Comparison of ENCODE assay signal across 8 cellular contexts in genomic region chr1:222643937-222644648, GRCh38. TPM values are rescaled to one million over a fixed set of nuclear protein-coding genes. Genes with fewer than 3 reads are reported as not detected.
DNase-seq lines count a peak whose midpoint lies in the region; ATAC-seq and TF ChIP-seq lines count a peak whose summit lies in the region.

No MANE protein-coding gene starts in this region.

- intact Hi-C loops in left colon (cut with DNase I, micrococcal nuclease) = loop anchor here in 1 of 2 donors (5.0 kb wide), 1 partner anchor 68 kb away; the partner anchor contains the start of genes AIDA and BROX

- DNase-seq in NCI-H69 (lab: John Stamatoyannopoulos, UW) (peak; percentile 100), cortex of kidney (lab: John Stamatoyannopoulos, UW) (peak; percentile 51), left colon (peak; percentile 98)
- peak; percentile 96 for DNase-seq in activated CD4-positive, alpha-beta T cell treated with anti-CD3 and anti-CD28 coated beads, Interleukin-2, amount 50 U/mL, for 1 hour
- peak; percentile 92 to 94 for DNase-seq in stimulated activated CD4-positive, alpha-beta T cell treated with anti-CD3 and anti-CD28 coated beads, Interleukin-1b, Interleukin-23, amount 100 ng/mL, for 4 hours (ENCODE audit: low read depth in 2 of 2)

- no peak for TF ChIP-seq CTCF in C4-2B (conservative IDR thresholded peaks at IDR 0.05)

- ATAC-seq in GM19372 (IDR thresholded peaks at IDR 0.05; ENCODE audit: low read depth, unreplicated experiment) (peak; percentile 96), HG03521 (IDR thresholded peaks at IDR 0.05; ENCODE audit: unreplicated experiment) (peak; percentile 96), left colon (peak; percentile 96)

- H3K27ac ChIP-seq in C4-2B = peak overlapping the region; percentile 84

RNA-seq across cellular contexts. Expression of gene MIA3, which starts 26.2 kb away (rescaled TPM):
- 10 to 100 TPM; 67.4 to 68.3 TPM for total RNA-seq in left colon

RNA-seq across cellular contexts. Expression of gene TAF1A, which starts 54.4 kb away (rescaled TPM):
- total RNA-seq in left colon = 1 to 10 TPM; 4.2 to 4.6 TPM

Comparison
In these comparisons a context has a peak if more than half of its experiments do, and no peak if none do; other contexts are left out.
1. Peak in every context shown above with its lines: DNase-seq, ATAC-seq and H3K27ac ChIP-seq.